ENCODE assay signal across 12 cellular contexts in the genomic region with DNA sequence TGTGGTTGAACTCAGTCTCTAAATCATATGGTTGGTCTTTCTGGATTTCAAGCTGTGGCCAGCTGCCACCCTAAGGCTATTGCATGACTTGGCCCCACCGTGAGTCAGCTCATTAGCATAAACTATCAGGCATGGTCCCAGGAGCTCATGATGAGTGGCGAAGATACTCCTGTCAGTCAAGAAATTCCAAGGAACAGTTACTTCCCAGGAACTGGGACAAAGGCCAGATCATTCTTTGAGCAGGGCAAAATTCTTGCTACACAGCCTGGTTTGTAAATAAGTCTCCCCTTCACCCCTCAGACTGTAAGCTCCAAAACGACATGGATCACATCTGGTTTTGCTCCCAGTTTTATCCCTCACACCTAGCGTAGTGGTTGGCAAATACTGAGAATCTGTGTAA. TPM values are rescaled to one million over a fixed set of nuclear protein-coding genes. Genes with fewer than 3 reads are reported as not detected.
A peak's percentile ranks its signal among the peaks of the same experiment; 100 is the strongest.
DNase-seq lines count a peak whose midpoint lies in the region; ATAC-seq lines count a peak whose summit lies in the region.
"Had no signal": no experiment of that assay in that cellular context is flagged by ENCODE, and none has a peak within 500 bp of the region (broad histone marks: within the 10 kb centered on the region; RNA-seq: fewer than 3 reads in every experiment).

No MANE protein-coding gene starts in this region.

- no peak overlapping the region for H3K27ac ChIP-seq in SJSA1
- no peak overlapping the region for H3K27ac ChIP-seq in right cardiac atrium (ENCODE audit: low read length)
- H3K27ac ChIP-seq: A549 had no signal

- ATAC-seq in right cardiac atrium (no peak), GM21723 (IDR thresholded peaks at IDR 0.05; ENCODE audit: unreplicated experiment) (no peak)
- ATAC-seq: A549 had no signal

- intact Hi-C loops in right cardiac atrium (cut with DNase I): no loop called here

- H3K9me3 ChIP-seq in SJSA1 (replicated peaks) (no peaks in the 10 kb centered on the region), right cardiac atrium (ENCODE audit: control insufficient read depth, low read length) (no peaks in the 10 kb centered on the region)
- H3K9me3 ChIP-seq: A549 had no signal

- DNase-seq in A172 (ENCODE audit: low spot score) (peak; percentile 65), H4 (ENCODE audit: low spot score) (peak; percentile 73), SJSA1 (ENCODE audit: low read depth in 1 of 2, low spot score in 2 of 2) (peak; percentile 30 to 61), fibroblast of peridontal ligament (ENCODE audit: extremely low read depth) (peak; percentile 90), hypothalamus (lab: John Stamatoyannopoulos, UW) (no peak), right cardiac atrium (no peak)
- DNase-seq in activated CD4-positive, alpha-beta T cell treated with anti-CD3 and anti-CD28 coated beads for 4 hours: no peak
- DNase-seq: activated CD4-positive, alpha-beta T cell treated with anti-CD3 and anti-CD28 coated beads, Interleukin-2, amount 10 ng/mL, durations not matched to agents 24 days and 14 days; H9; NCI-H510A had no signal

- H3K4me1 ChIP-seq in SJSA1 (replicated peaks) (peaks cover 8% of the 10 kb centered on the region), right cardiac atrium (ENCODE audit: control insufficient read depth, insufficient read depth, low read length) (no peaks in the 10 kb centered on the region)
- H3K4me1 ChIP-seq: A549 had no signal

- 48% methylated on average over 4 of the region's 4 CpGs for WGBS in right cardiac atrium

- H3K27me3 ChIP-seq in SJSA1 (replicated peaks) (no peaks in the 10 kb centered on the region), right cardiac atrium (ENCODE audit: control insufficient read depth, insufficient read depth) (no peaks in the 10 kb centered on the region)

- H3K36me3 ChIP-seq in SJSA1: no peaks in the 10 kb centered on the region

- H3K4me3 ChIP-seq in SJSA1 (no peak overlapping the region), right cardiac atrium (ENCODE audit: low read length) (no peak overlapping the region)
- H3K4me3 ChIP-seq: A549 had no signal

RNA-seq across cellular contexts. Expression of a gene that starts 33.0 kb away (rescaled TPM):
- 17.0 and 19.1 TPM in 2 replicates for total RNA-seq in A172 (2014; rRNA removed; shearing (Covaris generic))
- 9.8 and 16.6 TPM in 2 replicates for total RNA-seq in H4 (2014; rRNA removed; shearing (Covaris generic))
- total RNA-seq in SJSA1 (2014; rRNA removed; shearing (Covaris generic)): 18.1 and 22.8 TPM in 2 replicates
- total RNA-seq in right cardiac atrium: 10 to 100 TPM in 1 of 4 donors, 1 to 10 TPM in 3; 6.3 to 10.3 (median 9.1) TPM
- 3.1 TPM for polyA plus RNA-seq in right cardiac atrium

RNA-seq across cellular contexts. Expression of a gene that starts 58.6 kb away (rescaled TPM):
- total RNA-seq in A172 (2014; rRNA removed; shearing (Covaris generic)): 11.7 and 14.1 TPM in 2 replicates
- total RNA-seq in H4 (2014; rRNA removed; shearing (Covaris generic)): 10.5 and 18.9 TPM in 2 replicates
- total RNA-seq in SJSA1 (2014; rRNA removed; shearing (Covaris generic)): 7.0 and 11.9 TPM in 2 replicates
- total RNA-seq in right cardiac atrium: 1 to 10 TPM; 1.1 to 2.4 (median 1.8) TPM
- polyA plus RNA-seq in right cardiac atrium: 0.70 TPM
- total RNA-seq: activated CD4-positive, alpha-beta T cell treated with anti-CD3 and anti-CD28 coated beads, Interleukin-2, amount 10 ng/mL, durations not matched to agents 24 days and 14 days had no signal

Comparison
In these comparisons a context has a peak if more than half of its experiments do, and no peak if none do; other contexts are left out.
1. DNase-seq: peak in A172 (single experiment), H4 (single experiment), SJSA1 (2 of 2) and fibroblast of peridontal ligament (single experiment); none in activated CD4-positive, alpha-beta T cell treated with anti-CD3 and anti-CD28 coated beads for 4 hours (0 of 2), hypothalamus (0 of 51) and right cardiac atrium (0 of 3).